8 cellular contexts compared by ENCODE assay signal in the genomic region with DNA sequence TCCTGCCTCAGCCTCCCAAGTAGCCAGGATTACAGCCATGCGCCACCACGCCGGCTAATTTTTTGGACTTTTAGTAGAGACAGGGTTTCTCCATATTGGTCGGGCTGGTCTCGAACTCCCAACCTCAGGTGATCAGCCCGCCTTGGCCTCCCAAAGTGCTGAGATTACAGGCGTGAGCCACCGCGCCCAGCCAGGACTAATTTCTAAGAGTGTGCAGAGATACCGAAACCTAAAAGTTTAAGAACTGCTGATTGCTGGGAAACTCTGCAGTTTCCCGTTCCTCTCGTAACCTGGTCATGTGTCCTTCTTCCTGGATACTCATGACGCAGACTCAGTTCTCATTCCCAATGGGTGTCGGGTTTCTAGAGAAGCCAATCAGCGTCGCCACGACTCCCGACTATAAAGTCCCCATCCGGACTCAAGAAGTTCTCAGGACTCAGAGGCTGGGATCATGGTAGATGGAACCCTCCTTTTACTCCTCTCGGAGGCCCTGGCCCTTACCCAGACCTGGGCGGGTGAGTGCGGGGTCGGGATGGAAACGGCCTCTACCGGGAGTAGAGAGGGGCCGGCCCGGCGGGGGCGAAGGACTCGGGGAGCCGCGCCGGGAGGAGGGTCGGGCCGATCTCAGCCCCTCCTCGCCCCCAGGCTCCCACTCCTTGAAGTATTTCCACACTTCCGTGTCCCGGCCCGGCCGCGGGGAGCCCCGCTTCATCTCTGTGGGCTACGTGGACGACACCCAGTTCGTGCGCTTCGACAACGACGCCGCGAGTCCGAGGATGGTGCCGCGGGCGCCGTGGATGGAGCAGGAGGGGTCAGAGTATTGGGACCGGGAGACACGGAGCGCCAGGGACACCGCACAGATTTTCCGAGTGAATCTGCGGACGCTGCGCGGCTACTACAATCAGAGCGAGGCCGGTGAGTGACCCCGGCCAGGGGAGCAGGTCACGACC. TPM values are rescaled to one million over a fixed set of nuclear protein-coding genes. Genes with fewer than 3 reads are reported as not detected.
A peak's percentile ranks its signal among the peaks of the same experiment; 100 is the strongest.
DNase-seq lines count a peak whose midpoint lies in the region; ATAC-seq, FAIRE-seq and TF ChIP-seq lines count a peak whose summit lies in the region.

A gene (plus strand): TSS at position 429 of the 950 bp plus-strand sequence. CDS start 23 bp downstream, at position 452.

- H3K9me3 ChIP-seq in SU-DHL-6 (ENCODE audit: insufficient read depth, low read length) = no peaks in the 10 kb centered on the region
- H3K9me3 ChIP-seq in pancreas = no peaks in the 10 kb centered on the region
- H3K9me3 ChIP-seq in tibial artery = no peaks in the 10 kb centered on the region

- H3K79me2 ChIP-seq in SU-DHL-6 (ENCODE audit: insufficient read depth, low read length) = peaks cover 17% of the 10 kb centered on the region

- DNase-seq in GM04503 (ENCODE audit: low read depth) (peak; percentile 98), HEK293T (ENCODE audit: extremely low spot score) (peak; percentile 89), NAMALWA (ENCODE audit: low spot score) (peak; percentile 99), Right ventricle myocardium superior (peak; percentile 93), pancreas (peak; percentile 81 to 96 (median 92)), tibial artery (peak; percentile 96 to 97)
- DNase-seq in activated naive CD8-positive, alpha-beta T cell treated with anti-CD3 and anti-CD28 coated beads, Interleukin-2, amount 50 U/mL, for 16 hours (ENCODE audit: low read depth, low spot score) = peak; percentile 81

- POLR2A ChIA-PET in HEK293T (lab: Yijun Ruan, JAX) = interaction anchor here (1.0 kb wide), 2 partner anchors 27 to 43 kb away, joined by 3 to 4 read pairs; no protein-coding TSS in a partner anchor

- H3K4me2 ChIP-seq in SU-DHL-6 (ENCODE audit: low read depth, low read length, poor library complexity, severe bottlenecking) = peak within 1 kb of the TSS; percentile 64

- peak; percentile 98 for ATAC-seq in Right ventricle myocardium superior (ENCODE audit: poor library complexity)
- ATAC-seq in pancreas = peak; percentile 96 to 98 (median 97)

- peaks cover 7% of the 10 kb centered on the region; the same call in 1 of the 2 replicates for H4K20me1 ChIP-seq in SU-DHL-6 (ENCODE audit: low read depth, low read length)

- peak within 1 kb of the TSS; percentile 81 for H3K9ac ChIP-seq in SU-DHL-6 (ENCODE audit: low read length)

- H2AFZ ChIP-seq in SU-DHL-6 (ENCODE audit: low read depth, low read length, severe bottlenecking) = peak within 1 kb of the TSS; percentile 96

- FAIRE-seq in pancreas (lab: Jason Lieb, UNC) = peak; percentile 96

- no peaks in the 10 kb centered on the region for H3K9me2 ChIP-seq in SU-DHL-6 (replicated peaks; ENCODE audit: insufficient read depth, low read length)

- WGBS in pancreas, 2 donors = 5 to 6% methylated on average over 65 to 69 of the region's 69 CpGs

- H3K4me1 ChIP-seq in pancreas (peaks cover 0 to 15% (median 0%) of the 10 kb centered on the region in 3 donors), tibial artery (peaks cover 0 to 26% (median 17%) of the 10 kb centered on the region in 4 donors)

- H3K27ac ChIP-seq in SU-DHL-6 (ENCODE audit: low read depth, low read length) = peak within 1 kb of the TSS; percentile 57
- H3K27ac ChIP-seq in pancreas = peak within 1 kb of the TSS; percentile 62 to 98 (median 86)
- H3K27ac ChIP-seq in tibial artery = peak within 1 kb of the TSS; percentile 96 to 97

- H3K36me3 ChIP-seq in SU-DHL-6 (ENCODE audit: low read length) (peaks cover 13% of the 10 kb centered on the region), pancreas (peaks cover 0 to 11% (median 0%) of the 10 kb centered on the region in 3 donors), tibial artery (peaks cover 28 to 40% (median 39%) of the 10 kb centered on the region in 3 donors)

- H3K4me3 ChIP-seq in SU-DHL-6 (ENCODE audit: insufficient read depth, low read length, poor library complexity, severe bottlenecking) = peak within 1 kb of the TSS; percentile 86
- H3K4me3 ChIP-seq in pancreas = peak within 1 kb of the TSS; percentile 58 to 83 (median 76)
- peak within 1 kb of the TSS; percentile 76 to 77 for H3K4me3 ChIP-seq in tibial artery

- CTCF ChIA-PET in HEK293T (lab: Yijun Ruan, JAX) = interaction anchor here (1.3 kb wide), 1 partner anchor 43 kb away, joined by 4 read pairs; no protein-coding TSS in a partner anchor

- intact Hi-C loops in Right ventricle myocardium superior (cut with DNase I) (loop anchor here (5.0 kb wide), 1 partner anchor 43 kb away; no protein-coding TSS in a partner anchor), pancreas (cut with DNase I) (loop anchor here in 1 of 3 donors (10.0 kb wide), 1 partner anchor 45 kb away; no protein-coding TSS in a partner anchor), tibial artery (cut with DNase I; ENCODE audit: low total_unique reads) (no loop called here)

- peaks cover 15% of the 10 kb centered on the region for H3F3A ChIP-seq in SU-DHL-6 (ENCODE audit: insufficient read depth)

- H3K27me3 ChIP-seq in SU-DHL-6 (ENCODE audit: low read length) (no peaks in the 10 kb centered on the region), pancreas (no peaks in the 10 kb centered on the region), tibial artery (no peaks in the 10 kb centered on the region)

- no peak for TF ChIP-seq CTCF in SU-DHL-6 (IDR thresholded peaks at IDR 0.05; ENCODE audit: insufficient read depth, low read length, poor library complexity, severe bottlenecking)
- TF ChIP-seq CTCF in pancreas (IDR thresholded peaks at IDR 0.05) = no peak
- peak in 1 of 2 experiments; percentile 9 for TF ChIP-seq CTCF in tibial artery (IDR thresholded peaks at IDR 0.05)

TF ChIP-seq in HEK293T, 16 proteins besides CTCF, POLR2A, EP300 and RAD21:
- TF ChIP-seq ZNF384 (IDR thresholded peaks at IDR 0.05) (no peak), ELF4 (IDR thresholded peaks at IDR 0.05) (peak; percentile 56; the same call in 1 of the 2 replicates)

RNA-seq across cellular contexts. Expression of the gene that starts here (rescaled TPM):
- total RNA-seq in Right ventricle myocardium superior (145 TPM), pancreas (100 to 1,000 TPM in 2 of 6 donors, 10 to 100 TPM in 4; 65.7 to 158 (median 81.1) TPM)
- 100 to 1,000 TPM in 1 of 2 donors, 10 to 100 TPM in 1; 85.3 to 131 TPM for polyA plus RNA-seq in pancreas

Comparison
In these comparisons a context has a peak if more than half of its experiments do, and no peak if none do; other contexts are left out.
1. Peak in every context shown above with its lines: DNase-seq, ATAC-seq, H3K4me3 ChIP-seq and H3K27ac ChIP-seq.